In genomic region chr19:12665281-12665573, GRCh38 we compare ENCODE assay signal across 10 cellular contexts. TPM values are rescaled to one million over a fixed set of nuclear protein-coding genes. Genes with fewer than 3 reads are reported as not detected.
A peak's percentile ranks its signal among the peaks of the same experiment; 100 is the strongest.
DNase-seq lines count a peak whose midpoint lies in the region; ATAC-seq, FAIRE-seq and TF ChIP-seq lines count a peak whose summit lies in the region.
"Had no signal": no experiment of that assay in that cellular context is flagged by ENCODE, and none has a peak within 500 bp of the region (broad histone marks: within the 10 kb centered on the region; RNA-seq: fewer than 3 reads in every experiment).

No MANE protein-coding gene starts in this region.

- no peaks in the 10 kb centered on the region for H3K27me3 Mint-ChIP-seq in IgD-negative memory B cell
- H3K27me3 Mint-ChIP-seq in stimulated activated naive CD8-positive, alpha-beta T cell treated with anti-CD3 and anti-CD28 coated beads, Interleukin-15, amount 100 ng/mL, for 72 hours, result no peaks in the 10 kb centered on the region
- no peaks in the 10 kb centered on the region for H3K27me3 Mint-ChIP-seq in Calu3 (ENCODE audit: unreplicated experiment)

- BruUV-seq in Calu3 (replicated peaks; lab: Mats Ljungman, UMichigan), result no TSS peak

- peaks cover 3% of the 10 kb centered on the region for H3K36me3 Mint-ChIP-seq in IgD-negative memory B cell
- H3K36me3 Mint-ChIP-seq in Calu3 (ENCODE audit: insufficient read depth, unreplicated experiment), result peaks cover 47% of the 10 kb centered on the region

- CTCF ChIA-PET in Calu3 (lab: Charles Lee), result no interaction called here

- no peak for TF ChIP-seq POLR2A in H54 (IDR thresholded peaks at IDR 0.05; ENCODE audit: low read depth, low read length)

- FAIRE-seq in H54 (lab: Jason Lieb, UNC), result no peak

- peak overlapping the region; percentile 95 to 99 (median 98) for H3K27ac Mint-ChIP-seq in IgD-negative memory B cell
- H3K27ac Mint-ChIP-seq in stimulated activated naive CD8-positive, alpha-beta T cell treated with anti-CD3 and anti-CD28 coated beads, Interleukin-15, amount 100 ng/mL, for 72 hours, result peak overlapping the region; percentile 61 to 96
- H3K27ac Mint-ChIP-seq in Calu3 (ENCODE audit: unreplicated experiment), result no peak overlapping the region

- no peak for TF ChIP-seq CTCF in Calu3 (IDR thresholded peaks at IDR 0.05; ENCODE audit: unreplicated experiment)

- H3K9me3 Mint-ChIP-seq in IgD-negative memory B cell, result no peaks in the 10 kb centered on the region
- H3K9me3 Mint-ChIP-seq in stimulated activated naive CD8-positive, alpha-beta T cell treated with anti-CD3 and anti-CD28 coated beads, Interleukin-15, amount 100 ng/mL, for 72 hours, result no peaks in the 10 kb centered on the region
- no peaks in the 10 kb centered on the region for H3K9me3 Mint-ChIP-seq in Calu3 (ENCODE audit: low read depth, unreplicated experiment)

- peaks cover 16 to 25% (median 19%) of the 10 kb centered on the region in 3 donors for H3K4me1 Mint-ChIP-seq in IgD-negative memory B cell
- peaks cover 66% of the 10 kb centered on the region for H3K4me1 Mint-ChIP-seq in stimulated activated naive CD8-positive, alpha-beta T cell treated with anti-CD3 and anti-CD28 coated beads, Interleukin-15, amount 100 ng/mL, for 72 hours
- no peaks in the 10 kb centered on the region for H3K4me1 Mint-ChIP-seq in Calu3 (ENCODE audit: low read depth, unreplicated experiment)

- intact Hi-C loops in left ventricle myocardium superior (cut with micrococcal nuclease) (no loop called here), Calu3 (cut with micrococcal nuclease; ENCODE audit: unreplicated experiment) (loop anchor here (5.0 kb wide), 1 partner anchor 103 kb away; no protein-coding TSS in a partner anchor)

- peak overlapping the region; percentile 95 to 98 (median 96) for H3K4me3 Mint-ChIP-seq in IgD-negative memory B cell
- H3K4me3 Mint-ChIP-seq in stimulated activated naive CD8-positive, alpha-beta T cell treated with anti-CD3 and anti-CD28 coated beads, Interleukin-15, amount 100 ng/mL, for 72 hours, result peak overlapping the region; percentile 91 to 96
- H3K4me3 Mint-ChIP-seq in Calu3 (ENCODE audit: low read depth, unreplicated experiment), result no peak overlapping the region

- DNase-seq in activated CD4-positive, alpha-beta T cell treated with anti-CD3 and anti-CD28 coated beads, Interleukin-2, amount 50 U/mL, for 48 hours, result peak; percentile 57 to 65
- DNase-seq in left ventricle myocardium superior (peak; percentile 61), H54 (ENCODE audit: insufficient read length, low spot score) (no peak), Calu3 (no peak), SK-N-DZ (ENCODE audit: low spot score) (no peak)
- DNase-seq in stimulated activated naive CD8-positive, alpha-beta T cell treated with anti-CD3 and anti-CD28 coated beads, Interleukin-15, amount 100 ng/mL, for 72 hours, result peak; percentile 33 to 71

- ATAC-seq in left ventricle myocardium superior (no peak), HG03442 (IDR thresholded peaks at IDR 0.05; ENCODE audit: unreplicated experiment) (no peak)
- peak; percentile 56 for ATAC-seq in stimulated activated naive CD8-positive, alpha-beta T cell treated with anti-CD3 and anti-CD28 coated beads, Interleukin-15, amount 100 ng/mL, for 72 hours

RNA-seq across cellular contexts. Expression of gene MAN2B1, which starts 1.3 kb away (rescaled TPM):
- 99.6 TPM for polyA plus RNA-seq in IgD-negative memory B cell
- total RNA-seq in left ventricle myocardium superior, result 32.5 TPM
- total RNA-seq in Calu3 (2022), result 76.9 and 84.4 TPM in 2 replicates
- polyA plus RNA-seq in SK-N-DZ (2014; cell fraction: cytosol; rRNA removed), result 39.2 and 43.2 TPM in 2 replicates
- polyA plus RNA-seq in SK-N-DZ (2014; cell fraction: nucleus; rRNA removed), result 30.1 and 57.5 TPM in 2 replicates

RNA-seq across cellular contexts. Expression of gene WDR83, which starts 1.4 kb away (rescaled TPM):
- 18.4 TPM for polyA plus RNA-seq in IgD-negative memory B cell
- total RNA-seq in left ventricle myocardium superior (8.7 TPM), Calu3 (2022) (10.1 and 10.8 TPM in 2 replicates)
- polyA plus RNA-seq in SK-N-DZ (2014; cell fraction: cytosol; rRNA removed), result 18.4 and 20.2 TPM in 2 replicates
- 17.9 and 23.9 TPM in 2 replicates for polyA plus RNA-seq in SK-N-DZ (2014; cell fraction: nucleus; rRNA removed)

RNA-seq across cellular contexts. Expression of gene DHPS, which starts 16.5 kb away (rescaled TPM):
- 111 TPM for polyA plus RNA-seq in IgD-negative memory B cell
- 60.2 TPM for total RNA-seq in left ventricle myocardium superior
- total RNA-seq in Calu3 (2022), result 57.6 and 69.1 TPM in 2 replicates
- polyA plus RNA-seq in SK-N-DZ (2014; cell fraction: cytosol; rRNA removed), result 166 and 216 TPM in 2 replicates
- polyA plus RNA-seq in SK-N-DZ (2014; cell fraction: nucleus; rRNA removed), result 315 and 344 TPM in 2 replicates

RNA-seq across cellular contexts. Expression of gene GNG14, which starts 22.6 kb away (rescaled TPM):
- not detected for polyA plus RNA-seq in IgD-negative memory B cell
- total RNA-seq in left ventricle myocardium superior, result not detected
- not detected in 2 replicates for total RNA-seq in Calu3 (2022)
- polyA plus RNA-seq in SK-N-DZ (2014; cell fraction: cytosol; rRNA removed), result not detected in 2 replicates
- polyA plus RNA-seq in SK-N-DZ (2014; cell fraction: nucleus; rRNA removed), result not detected in 2 replicates
- total RNA-seq: renal cortical epithelial cell had no signal
- polyA plus RNA-seq: cardiac muscle cell had no signal

RNA-seq across cellular contexts. Expression of gene FBXW9, which starts 31.2 kb away (rescaled TPM):
- polyA plus RNA-seq in IgD-negative memory B cell, result 5.1 TPM
- 1.7 TPM for total RNA-seq in left ventricle myocardium superior
- 6.7 and 7.1 TPM in 2 replicates for total RNA-seq in Calu3 (2022)
- polyA plus RNA-seq in SK-N-DZ (2014; cell fraction: cytosol; rRNA removed), result 17.4 and 17.8 TPM in 2 replicates
- 15.1 and 15.9 TPM in 2 replicates for polyA plus RNA-seq in SK-N-DZ (2014; cell fraction: nucleus; rRNA removed)

Comparison
In these comparisons a context has a peak if more than half of its experiments do, and no peak if none do; other contexts are left out.
1. DNase-seq: peak in activated CD4-positive, alpha-beta T cell treated with anti-CD3 and anti-CD28 coated beads, Interleukin-2, amount 50 U/mL, for 48 hours (2 of 2), left ventricle myocardium superior (single experiment) and stimulated activated naive CD8-positive, alpha-beta T cell treated with anti-CD3 and anti-CD28 coated beads, Interleukin-15, amount 100 ng/mL, for 72 hours (2 of 2); none in H54 (single experiment), Calu3 (single experiment) and SK-N-DZ (single experiment).